ENCODE assay signal across 14 cellular contexts in genomic region chr5:136364307-136364706, GRCh38. TPM values are rescaled to one million over a fixed set of nuclear protein-coding genes. Genes with fewer than 3 reads are reported as not detected.
DNase-seq lines count a peak whose midpoint lies in the region; ATAC-seq, FAIRE-seq and TF ChIP-seq lines count a peak whose summit lies in the region.
"Had no signal": no experiment of that assay in that cellular context is flagged by ENCODE, and none has a peak within 500 bp of the region (broad histone marks: within the 10 kb centered on the region; RNA-seq: fewer than 3 reads in every experiment).

No MANE protein-coding gene starts in this region.

- H3K18ac ChIP-seq in IMR-90 (ENCODE audit: low read depth, low read length) = no peak overlapping the region

- FAIRE-seq in astrocyte (lab: Jason Lieb, UNC) = no peak
- FAIRE-seq: endometrium, GM12892 had no signal

- H3K4me3 ChIP-seq in IMR-90 (ENCODE audit: insufficient read depth, low read depth, low read length) (no peak overlapping the region), astrocyte (ENCODE audit: insufficient read depth, low read depth, low read length) (no peak overlapping the region)
- H3K4me3 ChIP-seq: lung had no signal

- no peaks in the 10 kb centered on the region for H3K79me1 ChIP-seq in IMR-90 (ENCODE audit: low read depth in 1 of 2, low read length in 2 of 2)

- no peak overlapping the region for H4K8ac ChIP-seq in IMR-90 (ENCODE audit: low read depth in 2 of 2, low read length in 2 of 2)

- no peak overlapping the region for H3K4ac ChIP-seq in IMR-90 (ENCODE audit: low read depth, low read length)

- H2BK120ac ChIP-seq in IMR-90 (ENCODE audit: low read depth, low read length) = no peak overlapping the region

- H3K4me1 Mint-ChIP-seq in astrocyte (ENCODE audit: low read depth, unreplicated experiment) = no peaks in the 10 kb centered on the region
- H3K4me1 Mint-ChIP-seq in mesothelial cell of epicardium = no peaks in the 10 kb centered on the region

- H3K9me3 Mint-ChIP-seq in astrocyte (ENCODE audit: unreplicated experiment) (no peaks in the 10 kb centered on the region), mesothelial cell of epicardium (no peaks in the 10 kb centered on the region)

- H3K56ac ChIP-seq in IMR-90 (ENCODE audit: extremely low read depth, insufficient read depth, low read length) = no peak overlapping the region

- H3K27me3 Mint-ChIP-seq in astrocyte (ENCODE audit: low read depth, unreplicated experiment) (peaks cover 16% of the 10 kb centered on the region), mesothelial cell of epicardium (ENCODE audit: low read depth) (peaks cover 45% of the 10 kb centered on the region)

- no peak overlapping the region for H3K4me2 ChIP-seq in IMR-90 (ENCODE audit: low read depth, low read length)
- no peak overlapping the region for H3K4me2 ChIP-seq in astrocyte (ENCODE audit: low read length)

- no peak overlapping the region for H3K23ac ChIP-seq in IMR-90 (ENCODE audit: low read depth, low read length)

- H3K4me1 ChIP-seq in IMR-90 (ENCODE audit: control insufficient read depth, insufficient read depth, low read length) (no peaks in the 10 kb centered on the region), astrocyte (ENCODE audit: insufficient read depth, low read length) (no peaks in the 10 kb centered on the region)

- H3K9ac ChIP-seq in IMR-90 (ENCODE audit: low read depth, low read length) (no peak overlapping the region), astrocyte (ENCODE audit: low read length) (no peak overlapping the region)

- H3K14ac ChIP-seq in IMR-90 (replicated peaks; ENCODE audit: low read depth, low read length) = no peak overlapping the region

- CTCF ChIA-PET in IMR-90 (lab: Yijun Ruan, JAX) = interaction anchor here (0.9 to 1.0 kb wide), 2 partner anchors 322 to 406 kb away, joined by 3 to 4 read pairs; no protein-coding TSS in a partner anchor

- no peak for TF ChIP-seq POLR2A in IMR-90 (IDR thresholded peaks at IDR 0.05; ENCODE audit: low read depth, low read length)

- no peak for TF ChIP-seq RAD21 in IMR-90 (IDR thresholded peaks at IDR 0.05; ENCODE audit: low read length)

- no peak overlapping the region for H4K5ac ChIP-seq in IMR-90 (ENCODE audit: low read depth, low read length)

- H3K9me3 ChIP-seq in IMR-90 (ENCODE audit: control insufficient read depth, insufficient read depth, low read length) (no peaks in the 10 kb centered on the region), astrocyte (ENCODE audit: insufficient read depth, low read depth, low read length) (no peaks in the 10 kb centered on the region)

- H3K27me3 ChIP-seq in IMR-90 (ENCODE audit: control insufficient read depth, insufficient read depth, low read length) (no peaks in the 10 kb centered on the region), astrocyte (ENCODE audit: insufficient read depth, low read length) (no peaks in the 10 kb centered on the region)

- dilution Hi-C loops in IMR-90 (cut with HindIII; ENCODE audit: low sequenced_read_pairs, unreplicated experiment) = no loop called here

- H4K91ac ChIP-seq in IMR-90 (ENCODE audit: insufficient read depth, low read depth, low read length) = no peak overlapping the region

- H3K36me3 ChIP-seq in IMR-90 (ENCODE audit: control insufficient read depth, insufficient read depth, low read length) (no peaks in the 10 kb centered on the region), astrocyte (ENCODE audit: insufficient read depth, low read length) (no peaks in the 10 kb centered on the region)

- TF ChIP-seq CTCF in IMR-90 (conservative IDR thresholded peaks at IDR 0.05; ENCODE audit: low read depth, low read length) = peak; percentile 29
- peak; percentile 18 for TF ChIP-seq CTCF in astrocyte (IDR thresholded peaks at IDR 0.05; ENCODE audit: insufficient read depth, low read depth, low read length)
- peak; percentile 48 for TF ChIP-seq CTCF in mesothelial cell of epicardium (IDR thresholded peaks at IDR 0.05; ENCODE audit: unreplicated experiment)
- no peak for TF ChIP-seq CTCF in omental fat pad (IDR thresholded peaks at IDR 0.05)

- H2BK20ac ChIP-seq in IMR-90 (ENCODE audit: low read depth, low read length) = no peak overlapping the region

- no peaks in the 10 kb centered on the region for H3K9me1 ChIP-seq in IMR-90 (ENCODE audit: insufficient read depth, low read length)

- DNase-seq in DMS53 (lab: John Stamatoyannopoulos, UW) (peak; percentile 51), IMR-90 (no peak), astrocyte (ENCODE audit: low read depth) (no peak), mesothelial cell of epicardium (ENCODE audit: low spot score in 2 of 2, unreplicated experiment in 2 of 2) (no peak), SIG-M5 treated with dmso at 0.1 percent for 504 hours (lab: John Stamatoyannopoulos, UW; ENCODE audit: unreplicated experiment) (no peak), SW480 (ENCODE audit: low spot score) (no peak), omental fat pad (ENCODE audit: low spot score) (no peak)
- DNase-seq: stimulated activated naive CD4-positive, alpha-beta T cell treated with Interleukin-2 at 50 U/mL for 16 hours had no signal

- no peaks in the 10 kb centered on the region for H3K36me3 Mint-ChIP-seq in astrocyte (ENCODE audit: low read depth, unreplicated experiment)
- H3K36me3 Mint-ChIP-seq in mesothelial cell of epicardium = no peaks in the 10 kb centered on the region

- H3K4me3 Mint-ChIP-seq in astrocyte (ENCODE audit: unreplicated experiment) = no peak overlapping the region
- no peak overlapping the region for H3K4me3 Mint-ChIP-seq in mesothelial cell of epicardium

- POLR2A ChIA-PET in IMR-90 (lab: Charles Lee; ENCODE audit: unreplicated experiment) = no interaction called here

- H2AK5ac ChIP-seq in IMR-90 (ENCODE audit: low read depth, low read length) = no peak overlapping the region

- ATAC-seq in IMR-90 (ENCODE audit: low read depth) (no peak), omental fat pad (ENCODE audit: low FRiP score) (no peak), HG03354 (IDR thresholded peaks at IDR 0.05; ENCODE audit: poor library complexity, severe bottlenecking, unreplicated experiment) (no peak)

- no CpG with 5 or more reads among the region's 2 CpGs for WGBS in IMR-90 (ENCODE audit: extremely low coverage in 2 of 2, insufficient read length in 1 of 2), 2 experiments

- H2AK9ac ChIP-seq in IMR-90 (replicated peaks; ENCODE audit: low read depth, low read length, poor library complexity) = no peak overlapping the region

- H2AFZ ChIP-seq in IMR-90 (replicated peaks; ENCODE audit: low read length, poor library complexity) (no peak overlapping the region), astrocyte (ENCODE audit: low read depth, low read length) (no peak overlapping the region)

- H4K20me1 ChIP-seq in IMR-90 (ENCODE audit: insufficient read depth, low read length) (no peaks in the 10 kb centered on the region), astrocyte (ENCODE audit: insufficient read depth, low read length) (no peaks in the 10 kb centered on the region)

- intact Hi-C loops in IMR-90 (cut with micrococcal nuclease) = loop anchor here (1.0 kb wide), 1 partner anchor 406 kb away; no protein-coding TSS in a partner anchor

- H3K27ac Mint-ChIP-seq in astrocyte (ENCODE audit: unreplicated experiment) (no peak overlapping the region), mesothelial cell of epicardium (no peak overlapping the region)

- BruUV-seq in IMR-90 (replicated peaks; lab: Mats Ljungman, UMichigan) = no TSS peak

- no peak overlapping the region for H3K27ac ChIP-seq in IMR-90 (ENCODE audit: insufficient read depth, low read length)
- no peak overlapping the region for H3K27ac ChIP-seq in astrocyte (ENCODE audit: low read depth, low read length)
- H3K27ac ChIP-seq: HL-60 had no signal

- in situ Hi-C loops in IMR-90 (cut with MboI; ENCODE audit: low sequenced_read_pairs) = no loop called here

- no peak overlapping the region for H2BK15ac ChIP-seq in IMR-90 (ENCODE audit: low read depth, low read length)

- no peak overlapping the region for H2BK5ac ChIP-seq in IMR-90 (ENCODE audit: low read depth, low read length, poor library complexity, severe bottlenecking)

- H3K79me2 ChIP-seq in astrocyte (ENCODE audit: insufficient read depth, low read length) = no peaks in the 10 kb centered on the region

TF ChIP-seq in IMR-90, 13 proteins besides CTCF, POLR2A, EP300 and RAD21:
- no peak for TF ChIP-seq MXI1 (IDR thresholded peaks at IDR 0.05; ENCODE audit: borderline replicate concordance, low read depth, low read length)
- no peak for TF ChIP-seq SMC3 (IDR thresholded peaks at IDR 0.05; ENCODE audit: low read depth, low read length)
- TF ChIP-seq CHD1 (IDR thresholded peaks at IDR 0.05; ENCODE audit: low read depth, low read length) = no peak
TF ChIP-seq in IMR-90: peak in this region for 0.

RNA-seq across cellular contexts. Expression of gene TRPC7, which starts 1.0 kb away (rescaled TPM):
- total RNA-seq in IMR-90 (2012; rRNA removed) (not detected in 2 replicates), astrocyte (not detected in 2 replicates), mesothelial cell of epicardium (not detected in 3 replicates), omental fat pad (not detected)
- not detected in 2 replicates for polyA plus RNA-seq in IMR-90 (2012; rRNA removed)
- not detected in 2 replicates for polyA plus RNA-seq in IMR-90 (2012; cell fraction: cytosol; rRNA removed)
- not detected in 2 replicates for polyA plus RNA-seq in IMR-90 (2012; cell fraction: nucleus; rRNA removed; ENCODE audit: low replicate concordance)
- total RNA-seq: H4, lung had no signal
- polyA plus RNA-seq: lung had no signal

Comparison
In these comparisons a context has a peak if more than half of its experiments do, and no peak if none do; other contexts are left out.
1. CTCF ChIP-seq: peak in IMR-90 (single experiment), astrocyte (single experiment) and mesothelial cell of epicardium (single experiment); none in omental fat pad (0 of 3).